ENCODE assay signal across 8 cellular contexts in the genomic region with DNA sequence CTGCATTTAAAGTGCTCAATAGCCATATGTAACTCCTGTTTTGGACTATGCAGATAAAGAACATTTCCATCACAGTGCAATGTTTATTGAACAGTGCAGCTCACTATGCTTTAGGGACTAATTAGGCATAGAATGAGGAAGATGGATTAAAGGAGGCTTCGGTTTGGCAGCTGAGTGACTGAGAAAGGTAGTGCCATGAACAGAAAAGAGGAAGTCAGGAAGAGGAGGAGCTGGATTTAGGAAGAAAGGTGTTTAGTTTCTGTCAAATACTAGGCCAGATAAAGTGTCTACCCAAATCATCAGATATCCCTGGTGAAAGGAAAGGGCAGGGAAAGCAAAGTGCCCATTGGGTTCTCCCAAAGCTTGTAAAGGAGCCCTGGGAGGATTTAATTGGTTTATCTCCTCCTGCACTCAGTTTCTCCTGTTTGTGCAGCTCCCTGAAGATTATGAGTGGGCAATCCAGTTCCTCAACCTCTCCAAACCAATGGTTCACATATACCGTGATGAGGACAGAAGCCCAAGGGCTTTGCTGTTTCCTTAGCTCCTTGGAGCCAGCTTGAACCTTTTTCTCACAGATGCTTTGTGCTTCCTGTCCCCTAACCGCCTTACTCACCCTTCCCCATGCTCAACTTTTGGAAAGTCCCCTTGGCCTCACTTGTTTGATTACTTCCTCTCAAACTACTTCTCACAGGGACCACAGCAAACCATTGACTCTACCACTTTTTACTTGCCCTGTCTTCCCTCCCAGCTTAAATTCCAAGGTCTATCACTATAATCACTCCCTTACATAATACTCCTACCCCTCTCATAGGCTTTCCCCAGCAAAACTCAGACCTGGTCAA. TPM values are rescaled to one million over a fixed set of nuclear protein-coding genes. Genes with fewer than 3 reads are reported as not detected.
DNase-seq lines count a peak whose midpoint lies in the region; ATAC-seq and TF ChIP-seq lines count a peak whose summit lies in the region.

No MANE protein-coding gene starts in this region.

- peaks cover 5 to 11% of the 10 kb centered on the region in 2 donors for H3K4me1 ChIP-seq in adrenal gland (replicated peaks in 1 of 2)

- no peaks in the 10 kb centered on the region for H3K9me3 ChIP-seq in adrenal gland (replicated peaks in 1 of 3)

- TF ChIP-seq CTCF in GM10248 (IDR thresholded peaks at IDR 0.05; ENCODE audit: control extremely low read depth, extremely low read depth, low read depth, missing control alignments), result no peak
- TF ChIP-seq CTCF in adrenal gland (IDR thresholded peaks at IDR 0.05), result no peak

- peaks cover 2% of the 10 kb centered on the region for H3K9me3 Mint-ChIP-seq in activated naive CD8-positive, alpha-beta T cell treated with anti-CD3 and anti-CD28 coated beads, Interleukin-2, amount 10 ng/mL, durations not matched to agents 7 days and 5 days

- 60 to 75% (median 67%) methylated on average over 3 of the region's 3 CpGs for WGBS in adrenal gland, 4 donors

- H3K4me1 Mint-ChIP-seq in activated naive CD8-positive, alpha-beta T cell treated with anti-CD3 and anti-CD28 coated beads, Interleukin-2, amount 10 ng/mL, durations not matched to agents 7 days and 5 days, result peaks cover 35% of the 10 kb centered on the region

- intact Hi-C loops in posterior vena cava (cut with DNase I) (no loop called here), adrenal gland (cut with DNase I) (no loop called here)

- ATAC-seq in GM21576 (IDR thresholded peaks at IDR 0.05; ENCODE audit: unreplicated experiment), result peak; percentile 45
- ATAC-seq in activated naive CD8-positive, alpha-beta T cell treated with anti-CD3 and anti-CD28 coated beads, Interleukin-2, amount 10 ng/mL, durations not matched to agents 7 days and 5 days (ENCODE audit: low read depth), result peak; percentile 45

- POLR2A ChIA-PET in GM10248 (lab: Yijun Ruan, JAX), result interaction anchor here (0.5 to 1.7 kb wide), 10 partner anchors 10 to 828 kb away, joined by 3 to 9 read pairs (median 4); no protein-coding TSS in a partner anchor
- POLR2A ChIA-PET in activated naive CD8-positive, alpha-beta T cell treated with anti-CD3 and anti-CD28 coated beads, Interleukin-2, amount 10 ng/mL, durations not matched to agents 7 days and 5 days (lab: Charles Lee), result interaction anchor here (0.7 to 6.7 kb wide), 9 partner anchors 9 to 140 kb away, joined by 3 to 98 read pairs (median 4); no protein-coding TSS in a partner anchor

- H3K36me3 ChIP-seq in adrenal gland (replicated peaks in 1 of 2), result no peaks in the 10 kb centered on the region

- peaks cover 6% of the 10 kb centered on the region for H3K36me3 Mint-ChIP-seq in activated naive CD8-positive, alpha-beta T cell treated with anti-CD3 and anti-CD28 coated beads, Interleukin-2, amount 10 ng/mL, durations not matched to agents 7 days and 5 days

- H3K27me3 ChIP-seq in adrenal gland, result no peaks in the 10 kb centered on the region

- peak overlapping the region; percentile 88 for H3K27ac Mint-ChIP-seq in activated naive CD8-positive, alpha-beta T cell treated with anti-CD3 and anti-CD28 coated beads, Interleukin-2, amount 10 ng/mL, durations not matched to agents 7 days and 5 days

- no peak overlapping the region for H3K4me3 ChIP-seq in adrenal gland

- H3K4me3 Mint-ChIP-seq in activated naive CD8-positive, alpha-beta T cell treated with anti-CD3 and anti-CD28 coated beads, Interleukin-2, amount 10 ng/mL, durations not matched to agents 7 days and 5 days, result peak overlapping the region; percentile 59

- DNase-seq in GM10248 (ENCODE audit: extremely low spot score), result peak; percentile 69
- peak; percentile 74 for DNase-seq in NAMALWA (ENCODE audit: low spot score)
- DNase-seq in activated naive CD8-positive, alpha-beta T cell treated with anti-CD3 and anti-CD28 coated beads, Interleukin-2, amount 10 ng/mL, durations not matched to agents 7 days and 5 days, result no peak
- no peak for DNase-seq in posterior vena cava (ENCODE audit: low spot score)
- DNase-seq in adrenal gland, result no peak
- no peak for DNase-seq in mesenteric fat pad (ENCODE audit: low spot score)
- no peak for DNase-seq in NCI-H524 treated with DMSO at 0.1 percent for 48 hours (lab: John Stamatoyannopoulos, UW)

- H3K27me3 Mint-ChIP-seq in activated naive CD8-positive, alpha-beta T cell treated with anti-CD3 and anti-CD28 coated beads, Interleukin-2, amount 10 ng/mL, durations not matched to agents 7 days and 5 days, result no peaks in the 10 kb centered on the region

- CTCF ChIA-PET in GM10248 (lab: Yijun Ruan, JAX), result interaction anchor here (0.7 to 2.4 kb wide), 12 partner anchors 10 to 393 kb away, joined by 3 to 19 read pairs (median 4); no protein-coding TSS in a partner anchor

- TF ChIP-seq POLR2A in adrenal gland (IDR thresholded peaks at IDR 0.05), result no peak

- no peak overlapping the region for H3K27ac ChIP-seq in adrenal gland

RNA-seq across cellular contexts. Expression of a gene that starts 3.5 kb away (rescaled TPM):
- total RNA-seq in activated naive CD8-positive, alpha-beta T cell treated with anti-CD3 and anti-CD28 coated beads, Interleukin-2, amount 10 ng/mL, durations not matched to agents 7 days and 5 days, result 100 to 1,000 TPM; 134 to 139 TPM
- total RNA-seq in posterior vena cava, result 100 to 1,000 TPM; 187 to 227 TPM
- total RNA-seq in adrenal gland, result 100 to 1,000 TPM in 1 of 8 donors, 10 to 100 TPM in 7; 23.1 to 101 (median 68.6) TPM
- 100 to 1,000 TPM in 1 of 3 donors, 10 to 100 TPM in 2; 45.4 to 157 (median 56.1) TPM for polyA plus RNA-seq in adrenal gland
- 105 TPM for total RNA-seq in mesenteric fat pad

Comparison
In these comparisons a context has a peak if more than half of its experiments do, and no peak if none do; other contexts are left out.
1. DNase-seq: peak in GM10248 (single experiment) and NAMALWA (single experiment); none in activated naive CD8-positive, alpha-beta T cell treated with anti-CD3 and anti-CD28 coated beads, Interleukin-2, amount 10 ng/mL, durations not matched to agents 7 days and 5 days (single experiment), posterior vena cava (single experiment), adrenal gland (0 of 7), mesenteric fat pad (single experiment) and NCI-H524 treated with DMSO at 0.1 percent for 48 hours (single experiment).